25 cellular contexts compared by ENCODE assay signal in the genomic region with DNA sequence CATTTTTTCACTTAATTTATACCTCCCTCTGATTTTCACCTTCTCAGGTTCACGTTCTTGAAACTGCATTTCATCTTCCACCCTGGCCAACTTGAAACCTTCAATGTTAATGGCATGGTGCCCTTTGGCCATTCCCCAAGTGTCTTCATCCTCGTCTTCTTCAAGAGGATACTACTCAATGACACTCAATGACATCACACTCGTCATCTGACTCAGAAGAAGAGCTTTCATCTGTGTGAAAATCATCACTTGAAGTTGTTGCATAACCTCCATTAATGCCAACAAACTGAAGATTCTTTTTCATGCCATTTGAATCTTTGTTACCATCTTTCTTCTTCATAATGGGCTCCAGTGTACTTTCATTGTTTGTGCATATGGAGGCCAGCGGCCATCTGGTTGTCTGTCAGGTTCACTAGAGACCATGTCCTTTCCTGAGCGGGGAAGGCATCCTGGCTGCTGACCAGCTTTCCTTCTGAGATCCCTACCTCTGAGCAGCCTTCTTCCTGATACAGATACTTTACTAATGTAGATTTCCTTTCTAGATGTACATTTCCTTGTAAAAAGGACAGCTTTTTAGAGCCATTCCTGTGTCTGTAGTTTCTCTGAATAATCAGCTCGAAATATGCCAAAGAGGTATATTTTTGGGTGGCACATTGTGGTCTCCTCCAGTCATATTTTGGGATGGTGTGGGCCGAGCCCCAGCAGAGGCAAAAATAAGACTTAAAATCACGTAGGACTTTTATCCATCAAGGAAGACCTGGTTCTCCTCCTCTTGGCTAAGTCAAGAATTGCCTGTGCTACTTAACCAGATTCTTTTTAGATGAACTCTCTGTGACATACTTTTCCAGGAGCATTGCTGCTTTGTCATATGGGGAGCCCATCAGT. TPM values are rescaled to one million over a fixed set of nuclear protein-coding genes. Genes with fewer than 3 reads are reported as not detected.
"Had no signal": no experiment of that assay in that cellular context is flagged by ENCODE, and none has a peak within 500 bp of the region (broad histone marks: within the 10 kb centered on the region; RNA-seq: fewer than 3 reads in every experiment).

No MANE protein-coding gene starts in this region.

- H3K4me1 ChIP-seq: colonic mucosa, heart right ventricle, suprapubic skin, vagina had no signal

- H3K36me3 ChIP-seq: colonic mucosa, heart right ventricle, suprapubic skin, vagina had no signal

- H3K27ac ChIP-seq: colonic mucosa, heart right ventricle, suprapubic skin, vagina had no signal

- ATAC-seq: activated naive CD4-positive, alpha-beta T cell treated with anti-CD3 and anti-CD28 coated beads, Interleukin-2, amount 50 U/mL, for 72 hours; heart right ventricle; left lobe of liver; stimulated activated naive CD8-positive, alpha-beta T cell treated with anti-CD3 and anti-CD28 coated beads, Interleukin-15, Interleukin-2, amounts not matched to agents 100 U/mL and 50 U/mL, for 24 hours had no signal

- DNase-seq: activated B cell treated with CpG ODN at 0.5 μM for 24 hours; activated CD4-positive, alpha-beta memory T cell treated with anti-CD3 and anti-CD28 coated beads for 36 hours; activated CD4-positive, alpha-beta T cell treated with anti-CD3 and anti-CD28 coated beads for 4 hours; activated gamma-delta T cell treated with Interleukin-2 at 50 U/mL for 16 hours; activated T-cell treated with anti-CD3 and anti-CD28 coated beads for 4 hours; amniotic stem cell; colonic mucosa; erythroblast; heart right ventricle; midbrain; nephron progenitor cell; nucleus accumbens; stimulated activated CD4-positive, alpha-beta T cell treated with anti-CD3 and anti-CD28 coated beads, Interleukin-2, amount 100 ng/mL, for 24 hours; stimulated activated naive CD8-positive, alpha-beta T cell treated with anti-CD3 and anti-CD28 coated beads, Interleukin-15, Interleukin-2, amounts not matched to agents 100 U/mL and 50 U/mL, for 24 hours; T-helper 1 cell; T-helper 9 cell; trophoblast cell had no signal

- H3K4me3 ChIP-seq: colonic mucosa, heart right ventricle, lung, suprapubic skin, vagina had no signal

- H3K9me3 ChIP-seq: colonic mucosa, heart right ventricle, suprapubic skin, vagina had no signal

- FAIRE-seq: keratinocyte had no signal

- H3K27me3 ChIP-seq: colonic mucosa, vagina had no signal

RNA-seq across cellular contexts. Expression of a gene that starts 17.8 kb away (rescaled TPM):
- total RNA-seq: activated B cell treated with CpG ODN at 0.5 μM for 24 hours; activated T-helper 1 cell treated with anti-CD3 and anti-CD28 coated beads, Interleukin-12 subunit alpha, Interleukin-12 subunit beta, Interleukin-2, Interleukin-4 antibody, amounts not matched to agents 30 ng/mL and 10 ng/mL and 1 ng/mL, durations not matched to agents 14 hours and 24 hours and 36 hours; skeletal muscle tissue; suprapubic skin had no signal
